ENCODE assay signal across 8 cellular contexts in the genomic region with DNA sequence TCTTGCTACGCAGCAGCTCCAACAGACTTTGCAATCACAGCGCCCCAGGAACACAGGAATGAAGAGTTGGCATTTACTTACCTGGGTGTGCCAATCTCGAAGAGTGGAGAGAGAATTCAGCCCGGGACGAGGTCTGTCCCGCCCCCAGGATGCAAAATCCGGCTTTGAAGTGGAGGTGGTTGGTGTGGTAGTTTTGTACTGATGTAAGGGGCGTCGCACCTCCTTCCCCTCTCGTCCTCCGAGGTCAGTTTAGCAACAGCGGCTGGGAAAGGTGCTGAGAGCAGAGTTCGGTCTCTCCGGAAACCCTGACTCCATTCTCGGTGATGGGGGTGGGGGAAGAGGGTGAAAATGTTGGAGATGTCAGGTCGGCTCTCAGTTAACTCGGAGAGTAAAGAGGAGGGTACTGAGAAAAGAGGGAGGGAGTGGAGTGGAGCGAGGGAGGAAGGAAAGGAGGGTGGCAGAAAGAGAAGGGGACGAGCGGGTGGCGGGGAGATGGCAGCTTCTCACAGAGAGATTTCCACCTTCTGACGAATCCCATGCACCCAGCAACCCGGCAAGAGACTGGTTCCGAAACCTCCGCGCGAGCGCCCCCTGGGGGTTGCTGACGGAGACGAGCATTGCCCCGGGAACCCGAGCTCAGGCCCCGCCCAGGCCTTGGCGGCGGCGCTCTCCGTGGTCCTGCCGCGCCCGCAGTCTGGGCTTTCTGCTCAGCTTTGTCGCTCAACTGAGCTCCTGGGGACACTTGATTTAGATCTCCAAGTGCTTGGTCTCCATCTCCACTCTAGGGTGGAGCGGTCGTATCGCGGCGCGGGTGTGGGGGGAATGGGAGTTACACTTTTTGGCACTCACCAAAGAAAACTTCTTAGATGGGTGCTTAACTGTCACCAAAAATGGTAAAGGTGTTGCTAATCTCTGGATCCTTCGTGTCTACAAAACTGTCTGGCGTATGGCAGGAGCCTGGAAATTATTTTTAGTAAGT. TPM values are rescaled to one million over a fixed set of nuclear protein-coding genes. Genes with fewer than 3 reads are reported as not detected.
A peak's percentile ranks its signal among the peaks of the same experiment; 100 is the strongest.
DNase-seq lines count a peak whose midpoint lies in the region; ATAC-seq and TF ChIP-seq lines count a peak whose summit lies in the region.

CPNE4 (minus strand) TSS at position 529 of the 979 bp plus-strand sequence.

- no peaks in the 10 kb centered on the region for H3K36me3 ChIP-seq in lower lobe of right lung

- ATAC-seq in HG03571 (IDR thresholded peaks at IDR 0.05; ENCODE audit: unreplicated experiment) = peak; percentile 75
- peak; percentile 97 to 98 for ATAC-seq in lower lobe of right lung

- intact Hi-C loops in lower lobe of right lung (cut with DNase I) = no loop called here

- no peaks in the 10 kb centered on the region for H3K9me3 ChIP-seq in lower lobe of right lung

- H3K27ac ChIP-seq in lower lobe of right lung = no peak within 1 kb of the TSS

- H3K4me3 ChIP-seq in AG10803 (ENCODE audit: low read length) = peak within 1 kb of the TSS; percentile 44
- peak within 1 kb of the TSS; percentile 12 for H3K4me3 ChIP-seq in lower lobe of right lung

- TF ChIP-seq CTCF in AG10803 (conservative IDR thresholded peaks at IDR 0.05; ENCODE audit: low read length) (peak; percentile 84), lower lobe of right lung (IDR thresholded peaks at IDR 0.05) (peak; percentile 70)

- H3K27me3 ChIP-seq in lower lobe of right lung (ENCODE audit: low read depth) = peaks cover 47% of the 10 kb centered on the region

- peaks cover 12% of the 10 kb centered on the region for H3K4me1 ChIP-seq in lower lobe of right lung

- DNase-seq in AG10803 (ENCODE audit: low read depth) (peak; percentile 59), GM19238 (ENCODE audit: insufficient read length, low spot score) (peak; percentile 65), NCI-H526 (lab: John Stamatoyannopoulos, UW) (peak; percentile 26 to 87), lower lobe of right lung (peak; percentile 87)
- peak; percentile 30 to 35 for DNase-seq in activated CD4-positive, alpha-beta T cell treated with anti-CD3 and anti-CD28 coated beads, Interleukin-2, amount 50 U/mL, for 4 hours
- peak; percentile 4 for DNase-seq in effector CD4-positive, alpha-beta T cell
- DNase-seq in stimulated activated CD4-positive, alpha-beta T cell treated with anti-CD3 and anti-CD28 coated beads, TNF-alpha, amount 100 ng/mL, for 24 hours (ENCODE audit: low read depth in 3 of 3) = peak; percentile 22 to 76 (median 52)

RNA-seq across cellular contexts. Expression of gene CPNE4, which starts in this region (rescaled TPM):
- 0.83 TPM for total RNA-seq in lower lobe of right lung

Comparison
In these comparisons a context has a peak if more than half of its experiments do, and no peak if none do; other contexts are left out.
1. Peak in DNase-seq, ATAC-seq and H3K4me3 ChIP-seq in lower lobe of right lung; RNA of the gene not detected or under 1 TPM.
2. DNase-seq: peak in every context shown above with its lines; median percentile 87 in lower lobe of right lung; 65 in GM19238; 59 in AG10803; 56 in NCI-H526; 52 in stimulated activated CD4-positive, alpha-beta T cell treated with anti-CD3 and anti-CD28 coated beads, TNF-alpha, amount 100 ng/mL, for 24 hours; 32 in activated CD4-positive, alpha-beta T cell treated with anti-CD3 and anti-CD28 coated beads, Interleukin-2, amount 50 U/mL, for 4 hours; 4 in effector CD4-positive, alpha-beta T cell.